21 cellular contexts compared by ENCODE assay signal in genomic region chr12:29208060-29208459, GRCh38. TPM values are rescaled to one million over a fixed set of nuclear protein-coding genes. Genes with fewer than 3 reads are reported as not detected.
A peak's percentile ranks its signal among the peaks of the same experiment; 100 is the strongest.
DNase-seq lines count a peak whose midpoint lies in the region; ATAC-seq and TF ChIP-seq lines count a peak whose summit lies in the region.
"Had no signal": no experiment of that assay in that cellular context is flagged by ENCODE, and none has a peak within 500 bp of the region (broad histone marks: within the 10 kb centered on the region; RNA-seq: fewer than 3 reads in every experiment).

No MANE protein-coding gene starts in this region.

- no peak for TF ChIP-seq EP300 in transverse colon (IDR thresholded peaks at IDR 0.05; ENCODE audit: low read depth)

- intact Hi-C loops in heart right ventricle (cut with DNase I), result no loop called here
- intact Hi-C loops in transverse colon (cut with DNase I; ENCODE audit: low total_unique reads), result no loop called here

- no peaks in the 10 kb centered on the region for H3K36me3 ChIP-seq in heart right ventricle
- no peaks in the 10 kb centered on the region for H3K36me3 ChIP-seq in transverse colon
- no peaks in the 10 kb centered on the region for H3K36me3 ChIP-seq in HAP-1 (replicated peaks)
- H3K36me3 ChIP-seq: gastrocnemius medialis, tibial nerve had no signal

- no peaks in the 10 kb centered on the region for H3K27me3 ChIP-seq in HL-60 (ENCODE audit: insufficient read depth, poor library complexity, severe bottlenecking)
- H3K27me3 ChIP-seq in heart right ventricle, result no peaks in the 10 kb centered on the region
- H3K27me3 ChIP-seq in transverse colon, result no peaks in the 10 kb centered on the region
- no peaks in the 10 kb centered on the region for H3K27me3 ChIP-seq in HAP-1 (ENCODE audit: low read depth)
- H3K27me3 ChIP-seq: gastrocnemius medialis, tibial nerve had no signal

- peak in 5 of 8 donors; percentile 39 to 72 (median 63) for ATAC-seq in heart right ventricle
- ATAC-seq: gastrocnemius medialis had no signal

- no peak overlapping the region for H3K4me3 ChIP-seq in HL-60 (replicated peaks; ENCODE audit: insufficient read depth, low read length)
- no peak overlapping the region for H3K4me3 ChIP-seq in heart right ventricle
- H3K4me3 ChIP-seq in transverse colon, result no peak overlapping the region
- no peak overlapping the region for H3K4me3 ChIP-seq in HAP-1
- H3K4me3 ChIP-seq: coronary artery, gastrocnemius medialis, tibial nerve had no signal

- TF ChIP-seq CTCF in HL-60 (IDR thresholded peaks at IDR 0.05; ENCODE audit: insufficient read depth, low read length) (no peak), heart right ventricle (IDR thresholded peaks at IDR 0.05) (no peak), transverse colon (IDR thresholded peaks at IDR 0.05) (no peak)

- peaks cover 0 to 47% (median 10%) of the 10 kb centered on the region in 9 donors for H3K4me1 ChIP-seq in heart right ventricle
- H3K4me1 ChIP-seq in transverse colon, result peaks cover 0 to 43% (median 17%) of the 10 kb centered on the region in 4 donors
- no peaks in the 10 kb centered on the region for H3K4me1 ChIP-seq in HAP-1
- H3K4me1 ChIP-seq: gastrocnemius medialis, tibial nerve had no signal

- H3K9me3 ChIP-seq in heart right ventricle (no peaks in the 10 kb centered on the region), transverse colon (no peaks in the 10 kb centered on the region), HAP-1 (no peaks in the 10 kb centered on the region)
- H3K9me3 ChIP-seq: gastrocnemius medialis, tibial nerve had no signal

- WGBS in heart right ventricle, 2 donors, result 81 to 85% methylated on average over 2 of the region's 2 CpGs
- WGBS in transverse colon (ENCODE audit: low coverage in 1 of 2), 2 donors, result 50 to 59% methylated on average over 1 to 2 of the region's 2 CpGs

- in situ Hi-C loops in transverse colon (cut with MboI; ENCODE audit: low pct_ligation_motif_present in 1 of 4, low pct_unique_long_range_greater_than_20kb in 1 of 4, low sequenced_read_pairs in 3 of 4) (no loop called here), HAP-1 (cut with MboI; ENCODE audit: low sequenced_read_pairs) (no loop called here)

- no peak for TF ChIP-seq POLR2A in transverse colon (IDR thresholded peaks at IDR 0.05)

- H3K27ac ChIP-seq in HL-60 (replicated peaks), result peak overlapping the region; percentile 83
- peak overlapping the region in 1 of 10 donors; percentile 57 for H3K27ac ChIP-seq in heart right ventricle
- peak overlapping the region; percentile 66 to 80 (median 68) for H3K27ac ChIP-seq in transverse colon
- H3K27ac ChIP-seq: coronary artery, gastrocnemius medialis, tibial nerve had no signal

- DNase-seq in SIG-M5 treated with dmso at 0.1 percent for 504 hours (lab: John Stamatoyannopoulos, UW; ENCODE audit: unreplicated experiment), result peak; percentile 85
- no peak for DNase-seq in SIG-M5 (lab: John Stamatoyannopoulos, UW)
- peak; percentile 22 to 76 for DNase-seq in HL-60 (ENCODE audit: low read depth in 1 of 2, low spot score in 1 of 2)
- no peak for DNase-seq in heart right ventricle
- no peak for DNase-seq in transverse colon
- DNase-seq in T-helper 9 cell, result no peak
- no peak for DNase-seq in HAP-1 (ENCODE audit: low spot score in 2 of 2)
- DNase-seq in COLO668 (lab: John Stamatoyannopoulos, UW; ENCODE audit: unreplicated experiment), result no peak
- DNase-seq: activated CD4-positive, alpha-beta T cell treated with anti-CD3 and anti-CD28 coated beads for 4 hours; activated naive CD4-positive, alpha-beta T cell treated with anti-CD3 and anti-CD28 coated beads for 36 hours; CD4-positive, alpha-beta T cell; DMS79 treated with DMSO at 0.1 percent for 48 hours; gastrocnemius medialis; immature natural killer cell; mesendoderm; NCI-H2081; NCI-H526; right cardiac atrium; stimulated activated CD4-positive, alpha-beta T cell treated with anti-CD3 and anti-CD28 coated beads, Interleukin-4, amount 100 ng/mL, for 1 hour had no signal

RNA-seq across cellular contexts. Expression of gene FAR2, which starts 59.0 kb away (rescaled TPM):
- 1 to 10 TPM; 1.4 to 6.7 (median 2.7) TPM for total RNA-seq in heart right ventricle
- polyA plus RNA-seq in heart right ventricle, result 1 to 10 TPM; 1.7 to 2.3 TPM
- 10 to 100 TPM; 57.6 to 72.7 (median 65.7) TPM for total RNA-seq in transverse colon

Comparison
In these comparisons a context has a peak if more than half of its experiments do, and no peak if none do; other contexts are left out.
1. DNase-seq: peak in SIG-M5 treated with dmso at 0.1 percent for 504 hours (single experiment) and HL-60 (2 of 2); none in SIG-M5 (single experiment), heart right ventricle (0 of 2), transverse colon (single experiment), T-helper 9 cell (single experiment), HAP-1 (0 of 2) and COLO668 (single experiment).
2. RNA of gene FAR2, which starts 59.0 kb away (total RNA-seq): 57.6 to 72.7 TPM in transverse colon; 1.4 to 6.7 TPM in heart right ventricle; every median in the first group is over 4 times any median in the second.